Comparison of ENCODE assay signal across 9 cellular contexts in the genomic region with DNA sequence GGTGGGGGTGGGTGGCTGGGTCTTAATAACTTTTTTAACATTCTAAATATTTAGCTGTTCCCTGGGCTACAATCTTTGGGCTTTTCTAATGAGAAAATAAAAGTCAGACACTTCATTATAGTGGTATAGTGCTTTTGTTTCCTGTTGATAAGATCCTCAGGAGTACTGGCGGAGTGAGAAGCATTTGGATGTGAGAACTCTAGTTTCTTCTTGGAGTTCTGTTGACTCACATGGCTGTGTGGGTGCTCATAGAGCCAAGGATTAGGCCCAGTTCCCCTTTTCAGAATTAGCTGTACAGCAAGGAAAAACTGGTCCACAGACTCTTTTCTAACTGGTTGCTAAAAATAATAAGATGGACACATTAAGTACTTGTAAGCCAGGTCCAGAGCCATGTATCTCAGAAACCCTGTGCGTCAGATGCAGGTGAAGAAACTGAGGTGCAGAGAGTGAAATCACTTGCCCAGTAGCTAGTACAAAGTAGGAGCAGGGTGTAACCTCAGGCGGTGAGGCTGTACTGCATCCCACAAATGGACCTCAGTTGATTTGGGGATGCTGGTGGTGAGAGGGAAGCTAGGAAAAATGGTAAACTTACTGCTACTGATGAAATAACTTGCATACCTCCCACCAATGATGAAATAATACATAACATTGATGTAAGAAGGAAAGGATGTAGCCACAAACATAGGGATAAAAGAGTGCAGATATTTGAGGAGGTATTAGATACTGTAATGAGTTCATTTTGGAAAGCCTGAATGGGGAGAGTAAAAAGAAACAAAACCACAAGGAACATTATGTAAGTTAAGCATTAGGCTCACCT. TPM values are rescaled to one million over a fixed set of nuclear protein-coding genes. Genes with fewer than 3 reads are reported as not detected.
DNase-seq lines count a peak whose midpoint lies in the region; ATAC-seq, FAIRE-seq and TF ChIP-seq lines count a peak whose summit lies in the region.
"Had no signal": no experiment of that assay in that cellular context is flagged by ENCODE, and none has a peak within 500 bp of the region (broad histone marks: within the 10 kb centered on the region; RNA-seq: fewer than 3 reads in every experiment).

No MANE protein-coding gene starts in this region.

- H3K27me3 ChIP-seq in HepG2 (ENCODE audit: control insufficient read depth in 1 of 2, insufficient read depth in 2 of 2, low read length in 2 of 2) = no peaks in the 10 kb centered on the region; a peak in 1 of 5 replicates
- no peaks in the 10 kb centered on the region for H3K27me3 ChIP-seq in right lobe of liver
- H3K27me3 ChIP-seq in mucosa of stomach (ENCODE audit: control insufficient read depth, insufficient read depth, low read length) = no peaks in the 10 kb centered on the region
- peaks cover 10% of the 10 kb centered on the region for H3K27me3 ChIP-seq in osteoblast (ENCODE audit: insufficient read depth, low read length)

- H3K9ac ChIP-seq in HepG2 (ENCODE audit: insufficient read depth, low read depth, low read length) (no peak overlapping the region), mucosa of stomach (ENCODE audit: low read length) (peak overlapping the region; percentile 75)

- TF ChIP-seq POLR2A in HepG2 (IDR thresholded peaks at IDR 0.05; ENCODE audit: insufficient read depth in 1 of 2, low read depth in 2 of 2, low read length in 2 of 2) (no peak), right lobe of liver (IDR thresholded peaks at IDR 0.05) (no peak)

- ATAC-seq in HepG2 (no peak), right lobe of liver (no peak)
- peak in 1 of 2 donors; percentile 1 for ATAC-seq in activated naive CD4-positive, alpha-beta T cell treated with anti-CD3 and anti-CD28 coated beads, Interleukin-2, amount 50 U/mL, for 72 hours

- POLR2A ChIA-PET in HepG2 (lab: Yijun Ruan, JAX) = no interaction called here

- H3K36me3 ChIP-seq in HepG2 (replicated peaks in 1 of 2; ENCODE audit: control insufficient read depth in 1 of 2, insufficient read depth in 2 of 2, low read length in 2 of 2) = no peaks in the 10 kb centered on the region; a peak in 1 of 5 replicates
- H3K36me3 ChIP-seq in right lobe of liver = no peaks in the 10 kb centered on the region
- H3K36me3 ChIP-seq in mucosa of stomach (ENCODE audit: control insufficient read depth, insufficient read depth, low read length) = no peaks in the 10 kb centered on the region
- no peaks in the 10 kb centered on the region for H3K36me3 ChIP-seq in osteoblast (ENCODE audit: insufficient read depth, low read length)

- TF ChIP-seq EP300 in HepG2 (IDR thresholded peaks at IDR 0.05; ENCODE audit: low read depth in 2 of 2, low read length in 2 of 2) (no peak), HepG2 (CRISPR knock-in tag; IDR thresholded peaks at IDR 0.05; ENCODE audit: borderline replicate concordance) (no peak)

- CTCF ChIA-PET in HepG2 (lab: Yijun Ruan, JAX; ENCODE audit: low intra/inter-chr PET ratio, low total read pairs) = no interaction called here

- H3K9me3 Mint-ChIP-seq in activated naive CD4-positive, alpha-beta T cell treated with anti-CD3 and anti-CD28 coated beads, Interleukin-2, amount 50 U/mL, for 72 hours = no peaks in the 10 kb centered on the region

- no peak overlapping the region for H2AFZ ChIP-seq in HepG2 (ENCODE audit: low read length)
- no peak overlapping the region for H2AFZ ChIP-seq in osteoblast (ENCODE audit: low read length)

- peak overlapping the region; percentile 6 to 93 for H3K27ac Mint-ChIP-seq in activated naive CD4-positive, alpha-beta T cell treated with anti-CD3 and anti-CD28 coated beads, Interleukin-2, amount 50 U/mL, for 72 hours

- TF ChIP-seq RAD21 in HepG2 (CRISPR knock-in tag; IDR thresholded peaks at IDR 0.05) = no peak

- no TSS peak for BruUV-seq in HepG2 (replicated peaks; lab: Mats Ljungman, UMichigan)

- DNase-seq in HepG2 (ENCODE audit: low spot score) (no peak), right lobe of liver (no peak), NCI-H1930 (lab: John Stamatoyannopoulos, UW) (no peak), NCI-H1694 (lab: John Stamatoyannopoulos, UW) (no peak), osteoblast (ENCODE audit: insufficient read length, low spot score, missing footprints) (no peak), mucosa of gallbladder (ENCODE audit: low spot score) (no peak)
- no peak for DNase-seq in activated naive CD4-positive, alpha-beta T cell treated with anti-CD3 and anti-CD28 coated beads, Interleukin-2, amount 50 U/mL, for 72 hours (ENCODE audit: low spot score in 2 of 2)
- DNase-seq: activated CD4-positive, alpha-beta T cell treated with anti-CD3 and anti-CD28 coated beads for 48 hours had no signal

- H3K4me2 ChIP-seq in HepG2 (ENCODE audit: low read depth, low read length) = 0 out of 2 replicates have a peak overlapping the region, but pooled peaks have one; percentile 89
- H3K4me2 ChIP-seq in osteoblast (ENCODE audit: insufficient read depth, low read length) = no peak overlapping the region

- intact Hi-C loops in HepG2 (cut with micrococcal nuclease; ENCODE audit: unreplicated experiment) = loop anchor here (10.0 kb wide), 1 partner anchor 139 kb away; no protein-coding TSS in a partner anchor
- intact Hi-C loops in right lobe of liver (cut with DNase I) = no loop called here

- no peak overlapping the region for H3K4me3 ChIP-seq in HepG2 (replicated peaks in 1 of 3; ENCODE audit: insufficient read depth in 1 of 3, low read depth in 2 of 3, low read length in 3 of 3)
- H3K4me3 ChIP-seq in right lobe of liver = no peak overlapping the region
- H3K4me3 ChIP-seq in mucosa of stomach (ENCODE audit: low read length) = no peak overlapping the region
- H3K4me3 ChIP-seq in osteoblast (ENCODE audit: insufficient read depth, low read length) = no peak overlapping the region

- no peak for FAIRE-seq in HepG2 (lab: Jason Lieb, UNC)

- TF ChIP-seq CTCF in HepG2 (CRISPR knock-in tag; IDR thresholded peaks at IDR 0.05) (no peak), right lobe of liver (IDR thresholded peaks at IDR 0.05) (no peak), osteoblast (IDR thresholded peaks at IDR 0.05; ENCODE audit: extremely low read depth, low read depth, low read length) (no peak)

- H3K27ac ChIP-seq in HepG2 (ENCODE audit: extremely low read length, insufficient read depth, low read length) (no peak overlapping the region), right lobe of liver (no peak overlapping the region), osteoblast (ENCODE audit: low read depth, low read length) (no peak overlapping the region)

- in situ Hi-C loops in HepG2 (cut with HindIII; ENCODE audit: extremely low pct_ligation_motif_present, low pct_unique_long_range_greater_than_20kb) = loop anchor here (5.0 kb wide), 1 partner anchor 72 kb away; no protein-coding TSS in a partner anchor

- H3K79me2 ChIP-seq in HepG2 (ENCODE audit: insufficient read depth, low read length) (peaks cover 4% of the 10 kb centered on the region), osteoblast (ENCODE audit: insufficient read depth, low read length) (no peaks in the 10 kb centered on the region)

- peaks cover 0 to 13% of the 10 kb centered on the region in 2 donors for H3K36me3 Mint-ChIP-seq in activated naive CD4-positive, alpha-beta T cell treated with anti-CD3 and anti-CD28 coated beads, Interleukin-2, amount 50 U/mL, for 72 hours

- H3K9me3 ChIP-seq in HepG2 (ENCODE audit: low read length) (no peaks in the 10 kb centered on the region), right lobe of liver (no peaks in the 10 kb centered on the region), mucosa of stomach (ENCODE audit: control insufficient read depth, low read length) (no peaks in the 10 kb centered on the region), osteoblast (ENCODE audit: low read depth, low read length) (no peaks in the 10 kb centered on the region)

- WGBS in HepG2 (ENCODE audit: low lambda C conversion rate) = 88% methylated on average over 3 of the region's 3 CpGs
- WGBS in right lobe of liver (ENCODE audit: insufficient coverage, low coverage, low lambda C conversion rate, missing lambda C conversion rate) = 65% methylated on average over 3 of the region's 3 CpGs

- H3K4me1 ChIP-seq in HepG2 (ENCODE audit: insufficient read depth, low read length) (peaks cover 61% of the 10 kb centered on the region), right lobe of liver (peaks cover 0 to 9% (median 0%) of the 10 kb centered on the region in 4 donors), mucosa of stomach (ENCODE audit: control insufficient read depth, insufficient read depth, low read length) (peaks cover 21% of the 10 kb centered on the region), osteoblast (ENCODE audit: insufficient read depth, low read length) (peaks cover 17% of the 10 kb centered on the region)

- no peaks in the 10 kb centered on the region for H4K20me1 ChIP-seq in HepG2 (ENCODE audit: insufficient read depth, low read length)
- H4K20me1 ChIP-seq in osteoblast (ENCODE audit: insufficient read depth, low read length) = no peaks in the 10 kb centered on the region

RNA-seq across cellular contexts. Expression of a gene that starts 2.4 kb away (rescaled TPM):
- total RNA-seq in HepG2 (2016; rRNA removed; fragmentation: Illumina TruSeq; extraction: Trizol) (10.1 and 11.4 TPM in 2 replicates), right lobe of liver (10 to 100 TPM in 4 of 6 experiments, 1 to 10 TPM in 2; 6.5 to 16.2 (median 11.5) TPM), osteoblast (16.6 and 19.7 TPM in 2 replicates), mucosa of gallbladder (90.5 TPM)
- total RNA-seq in HepG2 (2016; cell fraction: cytosol; rRNA removed; fragmentation: Illumina TruSeq; extraction: Trizol; ENCODE audit: low read depth) = 1.5 and 2.1 TPM in 2 replicates
- total RNA-seq in HepG2 (2016; cell fraction: insoluble cytoplasmic fraction; rRNA removed; fragmentation: Illumina TruSeq; extraction: Trizol) = 11.8 and 12.0 TPM in 2 replicates
- total RNA-seq in HepG2 (2016; cell fraction: membrane; rRNA removed; fragmentation: Illumina TruSeq; extraction: Trizol) = 3.9 and 4.1 TPM in 2 replicates
- 32.1 and 34.1 TPM in 2 replicates for total RNA-seq in HepG2 (2016; cell fraction: nucleus; rRNA removed; fragmentation: Illumina TruSeq; extraction: Trizol)
- 6.3 and 10.0 TPM in 2 replicates for polyA plus RNA-seq in HepG2 (2011; rRNA removed)
- polyA plus RNA-seq in HepG2 (2011; cell fraction: cytosol; rRNA removed) = 4.4 and 4.5 TPM in 2 replicates
- polyA plus RNA-seq in HepG2 (2011; cell fraction: nucleus; rRNA removed) = 9.3 and 10.4 TPM in 2 replicates
- 9.7 and 13.7 TPM in 2 replicates for polyA plus RNA-seq in HepG2 (2012)
- polyA plus RNA-seq in HepG2 (2016; cell fraction: cytosol; fragmentation: Illumina TruSeq; extraction: Trizol; ENCODE audit: low read depth) = 0.59 and 0.74 TPM in 2 replicates
- polyA plus RNA-seq in HepG2 (2016; cell fraction: insoluble cytoplasmic fraction; fragmentation: Illumina TruSeq; extraction: Trizol; ENCODE audit: low read depth) = 5.4 and 5.7 TPM in 2 replicates
- 0.90 and 1.2 TPM in 2 replicates for polyA plus RNA-seq in HepG2 (2016; cell fraction: membrane; fragmentation: Illumina TruSeq; extraction: Trizol; ENCODE audit: low read depth)
- 12.6 and 14.0 TPM in 2 replicates for polyA plus RNA-seq in HepG2 (2016; cell fraction: nucleus; fragmentation: Illumina TruSeq; extraction: Trizol; ENCODE audit: insufficient read depth, low read depth)
- 31.4 and 330 TPM in 2 replicates for polyA minus RNA-seq in HepG2 (2011; rRNA and poly(A)+ RNA removed; ENCODE audit: low replicate concordance)
- polyA minus RNA-seq in HepG2 (2011; cell fraction: cytosol; rRNA and poly(A)+ RNA removed) = 12.1 and 15.5 TPM in 2 replicates
- 75.3 and 85.2 TPM in 2 replicates for polyA minus RNA-seq in HepG2 (2011; cell fraction: nucleus; rRNA and poly(A)+ RNA removed)
- 10 to 100 TPM; 40.0 to 70.7 TPM for total RNA-seq in activated naive CD4-positive, alpha-beta T cell treated with anti-CD3 and anti-CD28 coated beads, Interleukin-2, amount 50 U/mL, for 72 hours

RNA-seq across cellular contexts. Expression of a gene that starts 28.4 kb away (rescaled TPM):
- total RNA-seq in HepG2 (2016; rRNA removed; fragmentation: Illumina TruSeq; extraction: Trizol) (14.1 and 28.9 TPM in 2 replicates), right lobe of liver (10 to 100 TPM; 15.9 to 32.4 (median 21.3) TPM), osteoblast (94.5 and 99.6 TPM in 2 replicates), mucosa of gallbladder (38.7 TPM)
- total RNA-seq in HepG2 (2016; cell fraction: cytosol; rRNA removed; fragmentation: Illumina TruSeq; extraction: Trizol; ENCODE audit: low read depth) = 9.1 and 10.4 TPM in 2 replicates
- total RNA-seq in HepG2 (2016; cell fraction: insoluble cytoplasmic fraction; rRNA removed; fragmentation: Illumina TruSeq; extraction: Trizol) = 15.7 and 30.9 TPM in 2 replicates
- total RNA-seq in HepG2 (2016; cell fraction: membrane; rRNA removed; fragmentation: Illumina TruSeq; extraction: Trizol) = 10.4 and 11.0 TPM in 2 replicates
- 35.9 and 39.6 TPM in 2 replicates for total RNA-seq in HepG2 (2016; cell fraction: nucleus; rRNA removed; fragmentation: Illumina TruSeq; extraction: Trizol)
- 18.5 and 19.4 TPM in 2 replicates for polyA plus RNA-seq in HepG2 (2011; rRNA removed)
- polyA plus RNA-seq in HepG2 (2011; cell fraction: cytosol; rRNA removed) = 25.4 and 26.1 TPM in 2 replicates
- 23.9 and 25.8 TPM in 2 replicates for polyA plus RNA-seq in HepG2 (2011; cell fraction: nucleus; rRNA removed)
- 13.5 and 16.1 TPM in 2 replicates for polyA plus RNA-seq in HepG2 (2012)
- polyA plus RNA-seq in HepG2 (2016; cell fraction: cytosol; fragmentation: Illumina TruSeq; extraction: Trizol; ENCODE audit: low read depth) = 2.1 and 2.6 TPM in 2 replicates
- polyA plus RNA-seq in HepG2 (2016; cell fraction: insoluble cytoplasmic fraction; fragmentation: Illumina TruSeq; extraction: Trizol; ENCODE audit: low read depth) = 11.5 and 12.3 TPM in 2 replicates
- polyA plus RNA-seq in HepG2 (2016; cell fraction: membrane; fragmentation: Illumina TruSeq; extraction: Trizol; ENCODE audit: low read depth) = 4.8 and 5.8 TPM in 2 replicates
- polyA plus RNA-seq in HepG2 (2016; cell fraction: nucleus; fragmentation: Illumina TruSeq; extraction: Trizol; ENCODE audit: insufficient read depth, low read depth) = 26.9 and 28.6 TPM in 2 replicates
- polyA minus RNA-seq in HepG2 (2011; rRNA and poly(A)+ RNA removed; ENCODE audit: low replicate concordance) = 41.6 and 45.0 TPM in 2 replicates
- 10.6 and 13.7 TPM in 2 replicates for polyA minus RNA-seq in HepG2 (2011; cell fraction: cytosol; rRNA and poly(A)+ RNA removed)
- 63.1 and 66.0 TPM in 2 replicates for polyA minus RNA-seq in HepG2 (2011; cell fraction: nucleus; rRNA and poly(A)+ RNA removed)
- total RNA-seq in activated naive CD4-positive, alpha-beta T cell treated with anti-CD3 and anti-CD28 coated beads, Interleukin-2, amount 50 U/mL, for 72 hours = 1 to 10 TPM; 4.8 to 6.2 TPM
